In genomic region chr7:37665352-37666022, GRCh38 we compare ENCODE assay signal across 22 cellular contexts. TPM values are rescaled to one million over a fixed set of nuclear protein-coding genes. Genes with fewer than 3 reads are reported as not detected.
DNase-seq lines count a peak whose midpoint lies in the region; ATAC-seq and TF ChIP-seq lines count a peak whose summit lies in the region.
"Had no signal": no experiment of that assay in that cellular context is flagged by ENCODE, and none has a peak within 500 bp of the region (broad histone marks: within the 10 kb centered on the region; RNA-seq: fewer than 3 reads in every experiment).

No MANE protein-coding gene starts in this region.

- H3K27me3 ChIP-seq in neural progenitor cell = no peaks in the 10 kb centered on the region

- H3K4me1 Mint-ChIP-seq in CD14-positive monocyte (peaks cover 44% of the 10 kb centered on the region), neural progenitor cell (peaks cover 5% of the 10 kb centered on the region), glutamatergic neuron (ENCODE audit: low read depth, unreplicated experiment) (peaks cover 4% of the 10 kb centered on the region)
- H3K4me1 Mint-ChIP-seq in dendritic cell treated with granulocyte-macrophage colony-stimulating factor and Interleukin-4, amounts not matched to agents 40 ng/mL and 50 ng/mL, for 4 days (ENCODE audit: low read depth) = peaks cover 50% of the 10 kb centered on the region

- H3K4me2 ChIP-seq in neural progenitor cell = peak overlapping the region; percentile 34
- H3K4me2 ChIP-seq: PC-9 had no signal

- peaks cover 11% of the 10 kb centered on the region for H3K4me1 ChIP-seq in neural progenitor cell

- H3K9me3 Mint-ChIP-seq in CD14-positive monocyte (peaks cover 0 to 6% (median 3%) of the 10 kb centered on the region in 7 donors), neural progenitor cell (no peaks in the 10 kb centered on the region), glutamatergic neuron (ENCODE audit: unreplicated experiment) (no peaks in the 10 kb centered on the region)
- H3K9me3 Mint-ChIP-seq in dendritic cell treated with granulocyte-macrophage colony-stimulating factor and Interleukin-4, amounts not matched to agents 40 ng/mL and 50 ng/mL, for 4 days = no peaks in the 10 kb centered on the region
- H3K9me3 Mint-ChIP-seq: CD8-positive, alpha-beta T cell had no signal

- TF ChIP-seq CTCF in CD14-positive monocyte (IDR thresholded peaks at IDR 0.05) (no peak), NB4 (IDR thresholded peaks at IDR 0.05; ENCODE audit: low read depth, low read length) (no peak), neural progenitor cell (IDR thresholded peaks at IDR 0.05) (no peak), RWPE1 (conservative IDR thresholded peaks at IDR 0.05; ENCODE audit: low read depth) (no peak), glutamatergic neuron (IDR thresholded peaks at IDR 0.05; ENCODE audit: partially characterized antibody, unreplicated experiment) (no peak)

- H3K27ac Mint-ChIP-seq in CD14-positive monocyte = peak overlapping the region; percentile 86 to 98 (median 92)
- H3K27ac Mint-ChIP-seq in dendritic cell treated with granulocyte-macrophage colony-stimulating factor and Interleukin-4, amounts not matched to agents 40 ng/mL and 50 ng/mL, for 4 days = peak overlapping the region; percentile 70
- no peak overlapping the region for H3K27ac Mint-ChIP-seq in neural progenitor cell
- H3K27ac Mint-ChIP-seq in glutamatergic neuron (ENCODE audit: unreplicated experiment) = no peak overlapping the region
- H3K27ac Mint-ChIP-seq: CD8-positive, alpha-beta T cell; HFFc6 had no signal

- H3F3A ChIP-seq in neural progenitor cell (ENCODE audit: low read depth) = no peaks in the 10 kb centered on the region

- no peak overlapping the region for H3K4me3 Mint-ChIP-seq in CD14-positive monocyte
- no peak overlapping the region for H3K4me3 Mint-ChIP-seq in dendritic cell treated with granulocyte-macrophage colony-stimulating factor and Interleukin-4, amounts not matched to agents 40 ng/mL and 50 ng/mL, for 4 days
- H3K4me3 Mint-ChIP-seq in neural progenitor cell = no peak overlapping the region
- no peak overlapping the region for H3K4me3 Mint-ChIP-seq in glutamatergic neuron (ENCODE audit: unreplicated experiment)
- H3K4me3 Mint-ChIP-seq: CD8-positive, alpha-beta T cell; HFFc6 had no signal

- peaks cover under 1 to 6% (median 2%) of the 10 kb centered on the region in 3 donors for H3K27me3 Mint-ChIP-seq in CD14-positive monocyte (ENCODE audit: low read depth in 3 of 3)
- H3K27me3 Mint-ChIP-seq in dendritic cell treated with granulocyte-macrophage colony-stimulating factor and Interleukin-4, amounts not matched to agents 40 ng/mL and 50 ng/mL, for 4 days = no peaks in the 10 kb centered on the region
- H3K27me3 Mint-ChIP-seq in neural progenitor cell (ENCODE audit: insufficient read depth, low read depth) = peaks cover 2% of the 10 kb centered on the region
- H3K27me3 Mint-ChIP-seq in glutamatergic neuron (ENCODE audit: unreplicated experiment) = no peaks in the 10 kb centered on the region

- H3K36me3 ChIP-seq in neural progenitor cell = no peaks in the 10 kb centered on the region

- no peaks in the 10 kb centered on the region for H3K36me3 Mint-ChIP-seq in CD14-positive monocyte
- H3K36me3 Mint-ChIP-seq in dendritic cell treated with granulocyte-macrophage colony-stimulating factor and Interleukin-4, amounts not matched to agents 40 ng/mL and 50 ng/mL, for 4 days (ENCODE audit: low read depth) = no peaks in the 10 kb centered on the region
- no peaks in the 10 kb centered on the region for H3K36me3 Mint-ChIP-seq in neural progenitor cell
- H3K36me3 Mint-ChIP-seq in glutamatergic neuron (ENCODE audit: unreplicated experiment) = no peaks in the 10 kb centered on the region
- H3K36me3 Mint-ChIP-seq: CD8-positive, alpha-beta T cell had no signal

- TF ChIP-seq POLR2A in NB4 (IDR thresholded peaks at IDR 0.05; ENCODE audit: extremely low read depth, insufficient read length) = no peak

- no peak for ATAC-seq in HG03280 (IDR thresholded peaks at IDR 0.05; ENCODE audit: unreplicated experiment)
- ATAC-seq: CD8-positive, alpha-beta T cell; HepG2; SK-N-SH treated with all-trans-retinoic acid at 6 μM for 48 hours had no signal

- intact Hi-C loops in CD14-positive monocyte (cut with micrococcal nuclease) = no loop called here
- intact Hi-C loops in dendritic cell treated with granulocyte-macrophage colony-stimulating factor and Interleukin-4, amounts not matched to agents 40 ng/mL and 50 ng/mL, for 4 days (cut with micrococcal nuclease) = no loop called here

- H3K4me3 ChIP-seq in NB4 (ENCODE audit: low read depth, low read length) = no peak overlapping the region
- no peak overlapping the region for H3K4me3 ChIP-seq in neural progenitor cell
- H3K4me3 ChIP-seq: PC-9 had no signal

- H2AFZ ChIP-seq in neural progenitor cell (replicated peaks) = no peak overlapping the region
- H2AFZ ChIP-seq: PC-9 had no signal

- H4K20me1 ChIP-seq in neural progenitor cell (ENCODE audit: low read depth) = no peaks in the 10 kb centered on the region

- H3K9ac ChIP-seq in neural progenitor cell = no peak overlapping the region

- POLR2A ChIA-PET in RWPE1 (lab: Yijun Ruan, JAX; ENCODE audit: low non-redundant PET) = no interaction called here

- DNase-seq in CD14-positive monocyte (ENCODE audit: low spot score) = no peak
- DNase-seq in NB4 (ENCODE audit: low read depth) = peak; percentile 59
- DNase-seq in neural progenitor cell (ENCODE audit: low spot score) = peak; percentile 11
- DNase-seq in NCI-H146 (lab: John Stamatoyannopoulos, UW) = no peak
- DNase-seq in RWPE1 (ENCODE audit: low spot score) = no peak
- no peak for DNase-seq in glutamatergic neuron
- DNase-seq: CD8-positive, alpha-beta T cell; DMS 273 treated with DMSO at 0.1 percent for 48 hours; GOT3; HFFc6; MM.1S; NCI-H1417; NCI-H2029; NCI-H2171 treated with DMSO at 0.1 percent for 48 hours; NCI-H510A treated with DMSO at 0.1 percent for 48 hours; Right ventricle myocardium superior had no signal

- H3K9me3 ChIP-seq in neural progenitor cell (ENCODE audit: low read depth) = no peaks in the 10 kb centered on the region

- H3K79me2 ChIP-seq in neural progenitor cell (ENCODE audit: low read depth) = no peaks in the 10 kb centered on the region

- CTCF ChIA-PET in RWPE1 (lab: Yijun Ruan, JAX) = interaction anchor here (0.6 kb wide), 1 partner anchor 86 kb away, joined by 3 read pairs; no protein-coding TSS in a partner anchor

- no peak overlapping the region for H3K27ac ChIP-seq in neural progenitor cell
- H3K27ac ChIP-seq in RWPE1 = no peak overlapping the region
- H3K27ac ChIP-seq: PC-9 had no signal

RNA-seq across cellular contexts. Expression of gene GPR141, which starts 18.1 kb away (rescaled TPM):
- 10 to 100 TPM; 25.5 to 26.6 TPM for polyA plus RNA-seq in CD14-positive monocyte
- total RNA-seq in neural progenitor cell (ENCODE audit: low replicate concordance) (1.2 and 2.6 TPM in 2 replicates), glutamatergic neuron (ENCODE audit: unreplicated experiment) (not detected)
- total RNA-seq: CD8-positive, alpha-beta T cell; Daoy; HepG2; HFFc6; PC-9 had no signal
- polyA plus RNA-seq: HepG2 had no signal

Comparison
In these comparisons a context has a peak if more than half of its experiments do, and no peak if none do; other contexts are left out.
1. DNase-seq: peak in NB4 (single experiment) and neural progenitor cell (single experiment); none in CD14-positive monocyte (single experiment), NCI-H146 (single experiment), RWPE1 (single experiment) and glutamatergic neuron (single experiment).
2. H3K27ac Mint-ChIP-seq: peak in CD14-positive monocyte (7 of 7) and dendritic cell treated with granulocyte-macrophage colony-stimulating factor and Interleukin-4, amounts not matched to agents 40 ng/mL and 50 ng/mL, for 4 days (single experiment); none in neural progenitor cell (single experiment) and glutamatergic neuron (single experiment).